ENCODE assay signal across 23 cellular contexts in genomic region chr1:14844359-14844758, GRCh38.
"Had no signal": no experiment of that assay in that cellular context is flagged by ENCODE, and none has a peak within 500 bp of the region (broad histone marks: within the 10 kb centered on the region; RNA-seq: fewer than 3 reads in every experiment).

No MANE protein-coding gene starts in this region.

- DNase-seq: hypothalamus; immature natural killer cell; islet precursor cell; left ventricle myocardium inferior; midbrain; mucosa of descending colon; naive thymus-derived CD4-positive, alpha-beta T cell; ovary; right lobe of liver; stimulated activated CD4-positive, alpha-beta T cell treated with anti-CD3 and anti-CD28 coated beads, Interleukin-1b, Interleukin-23, amount 100 ng/mL, for 48 hours; stimulated activated CD4-positive, alpha-beta T cell treated with anti-CD3 and anti-CD28 coated beads, Interleukin-2, amount 100 ng/mL, for 48 hours; stimulated activated CD4-positive, alpha-beta T cell treated with anti-CD3 and anti-CD28 coated beads, Interleukin-4, amount 100 ng/mL, for 4 hours; stimulated activated CD8-positive, alpha-beta memory T cell treated with anti-CD3 and anti-CD28 coated beads, Interleukin-4, amount 100 ng/mL, for 48 hours; stimulated activated naive CD4-positive, alpha-beta T cell treated with Interleukin-2 at 50 U/mL for 16 hours; stimulated activated naive CD8-positive, alpha-beta T cell treated with anti-CD3 and anti-CD28 coated beads, Interleukin-15, amount 100 ng/mL, for 72 hours; substantia nigra; uterus had no signal

- H3K27me3 ChIP-seq: ovary, right atrium auricular region, right lobe of liver, tibial nerve, uterus had no signal

- H3K4me2 ChIP-seq: smooth muscle cell had no signal

- ATAC-seq: mucosa of descending colon; naive thymus-derived CD4-positive, alpha-beta T cell; natural killer cell treated with Interleukin-12 subunit alpha and Interleukin-12 subunit beta and Interleukin-15 and Interleukin-18, amount 100 ng/mL, for 72 hours; right lobe of liver; stimulated activated memory B cell treated with anti-CD40 and anti-IgM and Interleukin-4, amounts not matched to agents 10 μg/mL and 1 μg/mL and 100 μg/mL, for 72 hours; stimulated activated naive CD8-positive, alpha-beta T cell treated with anti-CD3 and anti-CD28 coated beads, Interleukin-15, amount 100 ng/mL, for 72 hours had no signal

- H3K27ac ChIP-seq: left ventricle myocardium inferior, ovary, right atrium auricular region, right lobe of liver, tibial nerve, uterus had no signal

- H3K36me3 ChIP-seq: left ventricle myocardium inferior, ovary, right atrium auricular region, right lobe of liver, tibial nerve, uterus had no signal

- H3K4me1 ChIP-seq: left ventricle myocardium inferior, right atrium auricular region, right lobe of liver, tibial nerve, uterus had no signal

- H3K4me3 ChIP-seq: left ventricle myocardium inferior, lung, mucosa of descending colon, ovary, right atrium auricular region, right lobe of liver, smooth muscle cell, tibial nerve, uterus had no signal

- H3K9me3 ChIP-seq: ovary had no signal
